Comparison of ENCODE assay signal across 8 cellular contexts in genomic region chr20:59751075-59751711, GRCh38.
A peak's percentile ranks its signal among the peaks of the same experiment; 100 is the strongest.
DNase-seq lines count a peak whose midpoint lies in the region; ATAC-seq lines count a peak whose summit lies in the region.

No MANE protein-coding gene starts in this region.

- H3K4me1 Mint-ChIP-seq in T-helper 2 cell treated with Interferon-gamma antibody and Interleukin-4, amounts not matched to agents 5 μg/mL and 100 μg/mL, for 36 hours (ENCODE audit: low read depth): peaks cover 2% of the 10 kb centered on the region

- no peaks in the 10 kb centered on the region for H3K36me3 Mint-ChIP-seq in T-helper 2 cell treated with Interferon-gamma antibody and Interleukin-4, amounts not matched to agents 5 μg/mL and 100 μg/mL, for 36 hours (ENCODE audit: low read depth)

- no peak overlapping the region for H3K27ac Mint-ChIP-seq in T-helper 2 cell treated with Interferon-gamma antibody and Interleukin-4, amounts not matched to agents 5 μg/mL and 100 μg/mL, for 36 hours

- DNase-seq in NK-92 treated with Interleukin-12 subunit alpha and Interleukin-12 subunit beta, amount 100 ng/mL, for 24 hours (lab: John Stamatoyannopoulos, UW): peak; percentile 58
- DNase-seq in NK-92 (lab: John Stamatoyannopoulos, UW; ENCODE audit: unreplicated experiment): no peak
- DNase-seq in NCI-H1092 (lab: John Stamatoyannopoulos, UW): peak; percentile 46
- DNase-seq in activated T-cell treated with anti-CD3 and anti-CD28 coated beads, Interleukin-2, amount 50 U/mL, for 48 hours: peak; percentile 59 to 62
- peak; percentile 80 to 94 (median 88) for DNase-seq in head of caudate nucleus
- peak; percentile 89 for DNase-seq in retina
- DNase-seq in T-helper 2 cell treated with Interferon-gamma antibody and Interleukin-4, amounts not matched to agents 5 μg/mL and 100 μg/mL, for 36 hours (ENCODE audit: low spot score): no peak

- intact Hi-C loops in head of caudate nucleus (cut with DNase I): loop anchor here (2.0 to 10.0 kb wide), 4 partner anchors 76 to 180 kb away; no protein-coding TSS in a partner anchor

- no peak overlapping the region for H3K4me3 Mint-ChIP-seq in T-helper 2 cell treated with Interferon-gamma antibody and Interleukin-4, amounts not matched to agents 5 μg/mL and 100 μg/mL, for 36 hours

- peak; percentile 54 for ATAC-seq in GM21723 (IDR thresholded peaks at IDR 0.05; ENCODE audit: unreplicated experiment)

- no peaks in the 10 kb centered on the region for H3K9me3 Mint-ChIP-seq in T-helper 2 cell treated with Interferon-gamma antibody and Interleukin-4, amounts not matched to agents 5 μg/mL and 100 μg/mL, for 36 hours

- no peaks in the 10 kb centered on the region for H3K27me3 Mint-ChIP-seq in T-helper 2 cell treated with Interferon-gamma antibody and Interleukin-4, amounts not matched to agents 5 μg/mL and 100 μg/mL, for 36 hours (ENCODE audit: low read depth)

Comparison
In these comparisons a context has a peak if more than half of its experiments do, and no peak if none do; other contexts are left out.
1. DNase-seq: peak in NK-92 treated with Interleukin-12 subunit alpha and Interleukin-12 subunit beta, amount 100 ng/mL, for 24 hours (single experiment), NCI-H1092 (single experiment), activated T-cell treated with anti-CD3 and anti-CD28 coated beads, Interleukin-2, amount 50 U/mL, for 48 hours (2 of 2), head of caudate nucleus (42 of 42) and retina (single experiment); none in NK-92 (single experiment) and T-helper 2 cell treated with Interferon-gamma antibody and Interleukin-4, amounts not matched to agents 5 μg/mL and 100 μg/mL, for 36 hours (single experiment).